Comparison of ENCODE assay signal across 16 cellular contexts in genomic region chr10:109997233-109997632, GRCh38.
"Had no signal": no experiment of that assay in that cellular context is flagged by ENCODE, and none has a peak within 500 bp of the region (broad histone marks: within the 10 kb centered on the region; RNA-seq: fewer than 3 reads in every experiment).

No MANE protein-coding gene starts in this region.

- H3K9me3 Mint-ChIP-seq: activated naive CD8-positive, alpha-beta T cell treated with anti-CD3 and anti-CD28 coated beads, Interleukin-2, amount 50 U/mL, for 24 hours; stimulated activated effector memory CD8-positive, alpha-beta T cell treated with anti-CD3 and anti-CD28 coated beads, Interleukin-12 subunit alpha, Interleukin-12 subunit beta, amount 100 ng/mL, for 72 hours had no signal

- DNase-seq: activated CD4-positive, alpha-beta T cell treated with anti-CD3 and anti-CD28 coated beads, Interleukin-2, amount 10 ng/mL, durations not matched to agents 24 days and 14 days; activated CD4-positive, CD25-positive, alpha-beta regulatory T cell; activated naive CD4-positive, alpha-beta T cell treated with Interleukin-2 at 50 U/mL for 16 hours; activated naive CD8-positive, alpha-beta T cell treated with anti-CD3 and anti-CD28 coated beads, Interleukin-2, amount 50 U/mL, for 24 hours; activated T-cell treated with anti-CD3 and anti-CD28 coated beads for 4 hours; aorta; cerebellar nuclear complex; hippocampal formation; mammary epithelial cell; psoas muscle; stimulated activated CD4-positive, alpha-beta T cell treated with anti-CD3 and anti-CD28 coated beads, Interleukin-2, amount 100 ng/mL, for 24 hours; SW 1271 had no signal

- H3K36me3 Mint-ChIP-seq: stimulated activated effector memory CD8-positive, alpha-beta T cell treated with anti-CD3 and anti-CD28 coated beads, Interleukin-12 subunit alpha, Interleukin-12 subunit beta, amount 100 ng/mL, for 72 hours had no signal

- H3K4me3 Mint-ChIP-seq: activated CD4-positive, alpha-beta T cell treated with anti-CD3 and anti-CD28 coated beads, Interleukin-2, amount 10 ng/mL, durations not matched to agents 24 days and 14 days; activated naive CD8-positive, alpha-beta T cell treated with anti-CD3 and anti-CD28 coated beads, Interleukin-2, amount 50 U/mL, for 24 hours; stimulated activated effector memory CD8-positive, alpha-beta T cell treated with anti-CD3 and anti-CD28 coated beads, Interleukin-12 subunit alpha, Interleukin-12 subunit beta, amount 100 ng/mL, for 72 hours had no signal

- H3K27ac ChIP-seq: psoas muscle had no signal

- H3K4me3 ChIP-seq: psoas muscle, tibial nerve had no signal

- H3K27me3 ChIP-seq: tibial nerve had no signal

- H3K27ac Mint-ChIP-seq: activated CD4-positive, alpha-beta T cell treated with anti-CD3 and anti-CD28 coated beads, Interleukin-2, amount 10 ng/mL, durations not matched to agents 24 days and 14 days; activated naive CD8-positive, alpha-beta T cell treated with anti-CD3 and anti-CD28 coated beads, Interleukin-2, amount 50 U/mL, for 24 hours; stimulated activated effector memory CD8-positive, alpha-beta T cell treated with anti-CD3 and anti-CD28 coated beads, Interleukin-12 subunit alpha, Interleukin-12 subunit beta, amount 100 ng/mL, for 72 hours had no signal

- H3K9me3 ChIP-seq: psoas muscle, tibial nerve had no signal

- ATAC-seq: activated naive CD8-positive, alpha-beta T cell treated with anti-CD3 and anti-CD28 coated beads, Interleukin-2, amount 50 U/mL, for 24 hours; left lobe of liver; psoas muscle; sciatic nerve; stimulated activated effector memory CD8-positive, alpha-beta T cell treated with anti-CD3 and anti-CD28 coated beads, Interleukin-12 subunit alpha, Interleukin-12 subunit beta, amount 100 ng/mL, for 72 hours had no signal

- H3K4me1 ChIP-seq: psoas muscle had no signal

- H3K27me3 Mint-ChIP-seq: activated naive CD8-positive, alpha-beta T cell treated with anti-CD3 and anti-CD28 coated beads, Interleukin-2, amount 50 U/mL, for 24 hours had no signal

- H3K36me3 ChIP-seq: tibial nerve had no signal
